In the genomic region with DNA sequence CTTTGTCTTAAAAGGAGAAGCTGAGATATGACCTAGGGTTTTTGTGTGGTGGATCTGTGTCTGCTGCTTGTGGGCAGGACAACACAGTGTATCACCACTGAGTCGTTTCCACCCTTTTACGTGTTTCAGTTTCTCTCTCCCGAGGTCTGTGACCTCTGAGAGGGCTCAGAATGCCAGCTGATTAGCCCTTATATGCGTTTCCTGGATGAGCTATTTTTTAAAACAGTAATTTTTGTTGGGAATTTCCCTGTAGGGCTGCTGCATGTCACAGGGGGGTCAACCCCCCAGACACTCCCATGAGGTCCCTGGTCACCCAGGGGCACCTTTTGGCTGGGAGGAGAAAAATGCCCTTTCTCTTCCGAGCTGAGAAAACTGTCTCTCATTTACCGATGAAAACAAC, we compare ENCODE assay signal across 11 cellular contexts.
DNase-seq lines count a peak whose midpoint lies in the region; ATAC-seq, FAIRE-seq and TF ChIP-seq lines count a peak whose summit lies in the region.
"Had no signal": no experiment of that assay in that cellular context is flagged by ENCODE, and none has a peak within 500 bp of the region (broad histone marks: within the 10 kb centered on the region; RNA-seq: fewer than 3 reads in every experiment).

No MANE protein-coding gene starts in this region.

- H3K27ac ChIP-seq in endothelial cell of umbilical vein (ENCODE audit: insufficient read depth, low read depth, low read length) = no peak overlapping the region

- intact Hi-C loops in endothelial cell of umbilical vein (cut with micrococcal nuclease) (no loop called here), left colon (cut with DNase I, micrococcal nuclease) (no loop called here)

- peak; percentile 56 for ATAC-seq in GM18861 (IDR thresholded peaks at IDR 0.05; ENCODE audit: unreplicated experiment)
- ATAC-seq in HG03520 (IDR thresholded peaks at IDR 0.05; ENCODE audit: unreplicated experiment) = peak; percentile 73
- no peak for ATAC-seq in GM19467 (IDR thresholded peaks at IDR 0.05; ENCODE audit: unreplicated experiment)
- ATAC-seq in left colon = no peak
- ATAC-seq: Right ventricle myocardium inferior had no signal

- POLR2A ChIA-PET in endothelial cell of umbilical vein (lab: Charles Lee) = no interaction called here

- H3K4me1 ChIP-seq in endothelial cell of umbilical vein (ENCODE audit: control insufficient read depth, extremely low read depth, insufficient read depth, low read length) = no peaks in the 10 kb centered on the region

- BruUV-seq in endothelial cell of umbilical vein (replicated peaks; lab: Mats Ljungman, UMichigan) = no TSS peak

- no peak overlapping the region for H2AFZ ChIP-seq in endothelial cell of umbilical vein (ENCODE audit: low read depth, low read length)

- H3K27me3 ChIP-seq in endothelial cell of umbilical vein (ENCODE audit: control insufficient read depth in 2 of 2, insufficient read depth in 2 of 2, low read length in 2 of 2) = no peaks in the 10 kb centered on the region

- H3K79me2 ChIP-seq in endothelial cell of umbilical vein (ENCODE audit: control insufficient read depth, insufficient read depth, low read length) = no peaks in the 10 kb centered on the region

- TF ChIP-seq POLR2A in endothelial cell of umbilical vein (IDR thresholded peaks at IDR 0.05; ENCODE audit: low read depth, low read length) = no peak

- no peak overlapping the region for H3K4me3 ChIP-seq in endothelial cell of umbilical vein (replicated peaks in 1 of 3; ENCODE audit: insufficient read depth in 1 of 3, low read depth in 1 of 3, low read length in 3 of 3)

- CTCF ChIA-PET in endothelial cell of umbilical vein (lab: Charles Lee) = no interaction called here

- DNase-seq in A172 (ENCODE audit: low spot score) (peak; percentile 11), endothelial cell of umbilical vein (ENCODE audit: low read depth, low spot score) (peak; percentile 10), nucleus accumbens (lab: John Stamatoyannopoulos, UW) (no peak), NCI-H1417 (lab: John Stamatoyannopoulos, UW) (no peak), left colon (no peak)
- DNase-seq: activated T-cell treated with anti-CD3 and anti-CD28 coated beads for 4 hours, GOT3 had no signal

- no peaks in the 10 kb centered on the region for H3K36me3 ChIP-seq in endothelial cell of umbilical vein (ENCODE audit: control insufficient read depth in 2 of 2, extremely low read depth in 1 of 2, insufficient read depth in 2 of 2, low read length in 2 of 2)

- no peaks in the 10 kb centered on the region for H3K9me3 ChIP-seq in endothelial cell of umbilical vein (replicated peaks; ENCODE audit: control insufficient read depth, insufficient read depth, low read length)

- dilution Hi-C loops in endothelial cell of umbilical vein (cut with MboI; ENCODE audit: extremely low pct_ligation_motif_present, low sequenced_read_pairs) = no loop called here

- no peak for TF ChIP-seq CTCF in endothelial cell of umbilical vein (IDR thresholded peaks at IDR 0.05; ENCODE audit: extremely low read depth in 1 of 2, insufficient read depth in 1 of 2, low read depth in 1 of 2, low read length in 2 of 2)

- no peaks in the 10 kb centered on the region for H3K9me1 ChIP-seq in endothelial cell of umbilical vein (replicated peaks; ENCODE audit: control insufficient read depth, extremely low read depth, insufficient read depth, low read length)

- FAIRE-seq in endothelial cell of umbilical vein (lab: Jason Lieb, UNC) = no peak

- H3K4me2 ChIP-seq in endothelial cell of umbilical vein (ENCODE audit: insufficient read depth, low read length) = no peak overlapping the region

- H3K9ac ChIP-seq in endothelial cell of umbilical vein (replicated peaks; ENCODE audit: extremely low read depth, insufficient read depth, low read length) = no peak overlapping the region

- no peaks in the 10 kb centered on the region for H4K20me1 ChIP-seq in endothelial cell of umbilical vein (replicated peaks; ENCODE audit: control insufficient read depth, extremely low read depth, insufficient read depth, low read length)

TF ChIP-seq in endothelial cell of umbilical vein, 7 proteins besides CTCF, POLR2A, EP300 and RAD21:
- TF ChIP-seq FOS (IDR thresholded peaks at IDR 0.05; ENCODE audit: borderline replicate concordance, insufficient read depth, low read length) (no peak), POLR2AphosphoS5 (IDR thresholded peaks at IDR 0.05; ENCODE audit: insufficient read depth, low read depth, low read length) (no peak), JUN (IDR thresholded peaks at IDR 0.05; ENCODE audit: borderline replicate concordance, insufficient read depth, insufficient read length, low read depth) (no peak)
- TF ChIP-seq, protein P1, sequence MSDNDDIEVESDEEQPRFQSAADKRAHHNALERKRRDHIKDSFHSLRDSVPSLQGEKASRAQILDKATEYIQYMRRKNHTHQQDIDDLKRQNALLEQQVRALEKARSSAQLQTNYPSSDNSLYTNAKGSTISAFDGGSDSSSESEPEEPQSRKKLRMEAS (IDR thresholded peaks at IDR 0.05; ENCODE audit: insufficient read depth, insufficient read length) = no peak

Comparison
In these comparisons a context has a peak if more than half of its experiments do, and no peak if none do; other contexts are left out.
1. DNase-seq: peak in A172 (single experiment) and endothelial cell of umbilical vein (single experiment); none in nucleus accumbens (0 of 56), NCI-H1417 (0 of 3) and left colon (0 of 2).
2. ATAC-seq: peak in GM18861 (single experiment) and HG03520 (single experiment); none in GM19467 (single experiment) and left colon (single experiment).